ENCODE assay signal across 9 cellular contexts in genomic region chr19:1045247-1045603, GRCh38. TPM values are rescaled to one million over a fixed set of nuclear protein-coding genes. Genes with fewer than 3 reads are reported as not detected.
A peak's percentile ranks its signal among the peaks of the same experiment; 100 is the strongest.
DNase-seq lines count a peak whose midpoint lies in the region; ATAC-seq and TF ChIP-seq lines count a peak whose summit lies in the region.
"Had no signal": no experiment of that assay in that cellular context is flagged by ENCODE, and none has a peak within 500 bp of the region (broad histone marks: within the 10 kb centered on the region; RNA-seq: fewer than 3 reads in every experiment).

No MANE protein-coding gene starts in this region.

- H3K36me3 Mint-ChIP-seq in naive thymus-derived CD4-positive, alpha-beta T cell = peaks cover 0 to 4% (median 3%) of the 10 kb centered on the region in 5 donors

- DNase-seq in GM10266 (ENCODE audit: extremely low spot score) = peak; percentile 76
- peak; percentile 100 for DNase-seq in NAMALWA (ENCODE audit: low spot score)
- DNase-seq in activated CD8-positive, alpha-beta memory T cell treated with anti-CD3 and anti-CD28 coated beads, Interleukin-2, amount 50 U/mL, for 48 hours = peak; percentile 87
- peak in 8 of 9 donors; percentile 47 to 87 (median 66) for DNase-seq in naive thymus-derived CD4-positive, alpha-beta T cell
- no peak for DNase-seq in ascending aorta (ENCODE audit: low spot score in 2 of 2)
- DNase-seq in left ventricle myocardium superior = no peak

- H3K27ac Mint-ChIP-seq in naive thymus-derived CD4-positive, alpha-beta T cell = peak overlapping the region in 6 of 9 donors; percentile 25 to 83 (median 58)

- POLR2A ChIA-PET in naive thymus-derived CD4-positive, alpha-beta T cell (lab: Charles Lee) = interaction anchor here (1.5 to 2.0 kb wide), 2 partner anchors 42 to 224 kb away, joined by 3 to 6 read pairs; partner anchors contain the start of gene CIRBP

- intact Hi-C loops in naive thymus-derived CD4-positive, alpha-beta T cell (cut with micrococcal nuclease) = no loop called here
- intact Hi-C loops in ascending aorta (cut with DNase I) = no loop called here
- intact Hi-C loops in left ventricle myocardium superior (cut with micrococcal nuclease) = no loop called here

- no peaks in the 10 kb centered on the region for H3K27me3 Mint-ChIP-seq in naive thymus-derived CD4-positive, alpha-beta T cell

- CTCF ChIA-PET in naive thymus-derived CD4-positive, alpha-beta T cell (lab: Charles Lee) = no interaction called here

- peaks cover 0 to 60% (median 0%) of the 10 kb centered on the region in 3 experiments for H3K36me3 ChIP-seq in naive thymus-derived CD4-positive, alpha-beta T cell (ENCODE audit: control insufficient read depth in 2 of 3, insufficient read depth in 3 of 3, low read length in 3 of 3)
- H3K36me3 ChIP-seq in ascending aorta = no peaks in the 10 kb centered on the region

- no peak overlapping the region for H3K4me3 ChIP-seq in naive thymus-derived CD4-positive, alpha-beta T cell (ENCODE audit: low read length)
- no peak overlapping the region for H3K4me3 ChIP-seq in ascending aorta

- H3K9me3 ChIP-seq in naive thymus-derived CD4-positive, alpha-beta T cell (ENCODE audit: control insufficient read depth in 2 of 3, low read length in 3 of 3) = no peaks in the 10 kb centered on the region
- H3K9me3 ChIP-seq in ascending aorta = no peaks in the 10 kb centered on the region

- no peak overlapping the region for H3K27ac ChIP-seq in naive thymus-derived CD4-positive, alpha-beta T cell (ENCODE audit: low read depth, low read length)
- no peak overlapping the region for H3K27ac ChIP-seq in ascending aorta

- H3K9me3 Mint-ChIP-seq in naive thymus-derived CD4-positive, alpha-beta T cell = no peaks in the 10 kb centered on the region

- peak; percentile 76 for ATAC-seq in naive thymus-derived CD4-positive, alpha-beta T cell
- ATAC-seq in HG03469 (IDR thresholded peaks at IDR 0.05; ENCODE audit: unreplicated experiment) = no peak
- no peak for ATAC-seq in GM21786 (IDR thresholded peaks at IDR 0.05; ENCODE audit: unreplicated experiment)
- ATAC-seq in left ventricle myocardium superior = no peak

- peak overlapping the region in 2 of 10 donors; percentile 50 to 79 for H3K4me3 Mint-ChIP-seq in naive thymus-derived CD4-positive, alpha-beta T cell

- TF ChIP-seq CTCF in GM10266 (IDR thresholded peaks at IDR 0.05; ENCODE audit: control insufficient read depth, insufficient read depth, low read depth, missing control alignments) (no peak), ascending aorta (IDR thresholded peaks at IDR 0.05) (no peak)

- H3K4me1 Mint-ChIP-seq in naive thymus-derived CD4-positive, alpha-beta T cell = peaks cover 0 to 18% (median 11%) of the 10 kb centered on the region in 7 donors

- peaks cover 7 to 18% of the 10 kb centered on the region in 2 donors for H3K4me1 ChIP-seq in naive thymus-derived CD4-positive, alpha-beta T cell (ENCODE audit: control insufficient read depth in 2 of 2, insufficient read depth in 2 of 2, low read length in 2 of 2)
- peaks cover 11 to 13% of the 10 kb centered on the region in 2 donors for H3K4me1 ChIP-seq in ascending aorta

- no peaks in the 10 kb centered on the region for H3K27me3 ChIP-seq in naive thymus-derived CD4-positive, alpha-beta T cell (ENCODE audit: control insufficient read depth in 2 of 2, insufficient read depth in 2 of 2, low read length in 2 of 2)
- H3K27me3 ChIP-seq in ascending aorta = no peaks in the 10 kb centered on the region

RNA-seq across cellular contexts. Expression of gene ABCA7, which starts 5.3 kb away (rescaled TPM):
- total RNA-seq in naive thymus-derived CD4-positive, alpha-beta T cell = 100 to 1,000 TPM in 4 of 5 experiments, 10 to 100 TPM in 1; 57.8 to 323 (median 155) TPM
- polyA plus RNA-seq in naive thymus-derived CD4-positive, alpha-beta T cell = 10 to 100 TPM in 1 of 2 donors, 1 to 10 TPM in 1; 6.6 to 25.5 TPM
- 96.6 TPM for total RNA-seq in ascending aorta
- 9.4 TPM for total RNA-seq in left ventricle myocardium superior

RNA-seq across cellular contexts. Expression of gene CNN2, which starts 18.8 kb away (rescaled TPM):
- total RNA-seq in naive thymus-derived CD4-positive, alpha-beta T cell = 100 to 1,000 TPM; 234 to 440 (median 240) TPM
- 100 to 1,000 TPM; 401 to 704 TPM for polyA plus RNA-seq in naive thymus-derived CD4-positive, alpha-beta T cell
- total RNA-seq in ascending aorta = 79.1 TPM
- total RNA-seq in left ventricle myocardium superior = 94.0 TPM

RNA-seq across cellular contexts. Expression of gene ARHGAP45, which starts 21.7 kb away (rescaled TPM):
- 1,000 to 10,000 TPM in 1 of 5 experiments, 100 to 1,000 TPM in 4; 467 to 1,030 (median 779) TPM for total RNA-seq in naive thymus-derived CD4-positive, alpha-beta T cell
- polyA plus RNA-seq in naive thymus-derived CD4-positive, alpha-beta T cell = 100 to 1,000 TPM; 305 to 880 TPM
- 66.5 TPM for total RNA-seq in ascending aorta
- 6.0 TPM for total RNA-seq in left ventricle myocardium superior

RNA-seq across cellular contexts. Expression of gene RNU6-2, which starts 23.9 kb away (rescaled TPM):
- not detected for total RNA-seq in naive thymus-derived CD4-positive, alpha-beta T cell
- polyA plus RNA-seq in naive thymus-derived CD4-positive, alpha-beta T cell = not detected
- total RNA-seq in ascending aorta (not detected), left ventricle myocardium superior (not detected)
- total RNA-seq: astrocyte had no signal

RNA-seq across cellular contexts. Expression of gene TMEM259, which starts 24.3 kb away (rescaled TPM):
- total RNA-seq in naive thymus-derived CD4-positive, alpha-beta T cell = 100 to 1,000 TPM; 189 to 347 (median 311) TPM
- 10 to 100 TPM; 40.7 to 86.1 TPM for polyA plus RNA-seq in naive thymus-derived CD4-positive, alpha-beta T cell
- total RNA-seq in ascending aorta = 452 TPM
- 122 TPM for total RNA-seq in left ventricle myocardium superior

Comparison
In these comparisons a context has a peak if more than half of its experiments do, and no peak if none do; other contexts are left out.
1. DNase-seq: peak in GM10266 (single experiment), NAMALWA (single experiment), activated CD8-positive, alpha-beta memory T cell treated with anti-CD3 and anti-CD28 coated beads, Interleukin-2, amount 50 U/mL, for 48 hours (single experiment) and naive thymus-derived CD4-positive, alpha-beta T cell (8 of 9); none in ascending aorta (0 of 2) and left ventricle myocardium superior (single experiment).